In the genomic region with DNA sequence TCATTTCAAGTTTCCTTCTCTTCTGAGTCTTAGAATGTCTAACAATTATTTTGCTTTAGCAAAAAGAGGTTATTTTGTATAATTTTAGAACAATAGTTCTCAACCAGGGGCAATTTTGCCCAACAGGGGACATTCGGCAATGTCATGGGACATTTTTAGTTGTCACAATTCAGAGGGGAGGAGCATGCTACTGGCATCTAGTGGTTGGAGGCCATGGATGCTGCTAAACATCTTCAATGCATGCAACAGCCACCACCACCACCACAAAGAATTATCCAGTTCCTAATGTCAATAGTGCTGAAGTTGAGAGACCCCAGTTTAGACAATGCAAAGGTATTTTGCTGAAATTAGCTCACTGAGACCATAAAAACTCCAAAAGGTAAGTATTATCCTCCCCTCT, we compare ENCODE assay signal across 26 cellular contexts.
DNase-seq lines count a peak whose midpoint lies in the region; ATAC-seq, FAIRE-seq and TF ChIP-seq lines count a peak whose summit lies in the region.
"Had no signal": no experiment of that assay in that cellular context is flagged by ENCODE, and none has a peak within 500 bp of the region (broad histone marks: within the 10 kb centered on the region; RNA-seq: fewer than 3 reads in every experiment).

No MANE protein-coding gene starts in this region.

- intact Hi-C loops in HepG2 (cut with micrococcal nuclease; ENCODE audit: unreplicated experiment) (no loop called here), right lobe of liver (cut with DNase I) (no loop called here), right cardiac atrium (cut with DNase I) (no loop called here)

- H3K4me1 ChIP-seq in HepG2 (ENCODE audit: insufficient read depth, low read length) (no peaks in the 10 kb centered on the region), right lobe of liver (no peaks in the 10 kb centered on the region), right cardiac atrium (ENCODE audit: control insufficient read depth, insufficient read depth, low read length) (no peaks in the 10 kb centered on the region)

- H3K79me2 ChIP-seq in HepG2 (ENCODE audit: insufficient read depth, low read length): no peaks in the 10 kb centered on the region

- H3K27ac ChIP-seq in HepG2 (ENCODE audit: extremely low read length, insufficient read depth, low read length) (no peak overlapping the region), right lobe of liver (no peak overlapping the region), right cardiac atrium (ENCODE audit: low read length) (no peak overlapping the region)
- H3K27ac ChIP-seq: cardiac muscle cell, neutrophil, thoracic aorta had no signal

- no peaks in the 10 kb centered on the region for H3K36me3 ChIP-seq in HepG2 (replicated peaks in 1 of 2; ENCODE audit: control insufficient read depth in 1 of 2, insufficient read depth in 2 of 2, low read length in 2 of 2)
- no peaks in the 10 kb centered on the region for H3K36me3 ChIP-seq in right lobe of liver
- H3K36me3 ChIP-seq: cardiac muscle cell, neutrophil, thoracic aorta had no signal

- TF ChIP-seq POLR2A in HepG2 (IDR thresholded peaks at IDR 0.05; ENCODE audit: insufficient read depth in 1 of 2, low read depth in 2 of 2, low read length in 2 of 2) (no peak), right lobe of liver (IDR thresholded peaks at IDR 0.05) (no peak)

- no peak for TF ChIP-seq RAD21 in HepG2 (CRISPR knock-in tag; IDR thresholded peaks at IDR 0.05)

- CTCF ChIA-PET in HepG2 (lab: Yijun Ruan, JAX; ENCODE audit: low intra/inter-chr PET ratio, low total read pairs): no interaction called here

- 0% methylated on average over 1 of the region's 1 CpG for WGBS in HepG2 (ENCODE audit: low lambda C conversion rate)
- 57% methylated on average over 1 of the region's 1 CpG for WGBS in right lobe of liver (ENCODE audit: insufficient coverage, low coverage, low lambda C conversion rate, missing lambda C conversion rate)
- WGBS in right cardiac atrium: 84% methylated on average over 1 of the region's 1 CpG

- TF ChIP-seq EP300 in HepG2 (IDR thresholded peaks at IDR 0.05; ENCODE audit: low read depth in 2 of 2, low read length in 2 of 2): no peak
- no peak for TF ChIP-seq EP300 in HepG2 (CRISPR knock-in tag; IDR thresholded peaks at IDR 0.05; ENCODE audit: borderline replicate concordance)

- no peak for FAIRE-seq in HepG2 (lab: Jason Lieb, UNC)
- FAIRE-seq: endothelial cell of umbilical vein, RCC 7860, small intestine had no signal

- in situ Hi-C loops in HepG2 (cut with HindIII; ENCODE audit: extremely low pct_ligation_motif_present, low pct_unique_long_range_greater_than_20kb): no loop called here

- POLR2A ChIA-PET in HepG2 (lab: Yijun Ruan, JAX): no interaction called here

- TF ChIP-seq CTCF in HepG2 (CRISPR knock-in tag; IDR thresholded peaks at IDR 0.05) (no peak), right lobe of liver (IDR thresholded peaks at IDR 0.05) (no peak)

- H3K27me3 ChIP-seq in HepG2 (ENCODE audit: control insufficient read depth in 1 of 2, insufficient read depth in 2 of 2, low read length in 2 of 2) (no peaks in the 10 kb centered on the region), right lobe of liver (peaks cover 0 to 4% of the 10 kb centered on the region in 2 donors), right cardiac atrium (ENCODE audit: control insufficient read depth, insufficient read depth) (no peaks in the 10 kb centered on the region)
- H3K27me3 ChIP-seq: cardiac muscle cell, neutrophil had no signal

- no peak overlapping the region for H3K9ac ChIP-seq in HepG2 (ENCODE audit: insufficient read depth, low read depth, low read length)

- DNase-seq in HepG2 (ENCODE audit: low spot score) (no peak), right lobe of liver (no peak), HT-29 (ENCODE audit: low spot score) (peak; percentile 3), OCI-M1 (lab: John Stamatoyannopoulos, UW) (peak; percentile 64), SHP77 (lab: John Stamatoyannopoulos, UW) (no peak), right cardiac atrium (no peak), HK-2 (ENCODE audit: unreplicated experiment) (no peak)
- DNase-seq in stimulated activated naive B cell treated with anti-CD40 and anti-IgM and Interleukin-4, amounts not matched to agents 10 μg/mL and 1 μg/mL and 100 μg/mL, for 72 hours: no peak
- DNase-seq: activated CD4-positive, CD25-positive, alpha-beta regulatory T cell; activated CD8-positive, alpha-beta memory T cell treated with anti-CD3 and anti-CD28 coated beads for 24 hours; activated naive CD4-positive, alpha-beta T cell treated with anti-CD3 and anti-CD28 coated beads, Interleukin-2, amount 50 U/mL, for 16 hours; activated T-cell treated with anti-CD3 and anti-CD28 coated beads, Interleukin-2, amount 50 U/mL, for 24 hours; GDM1; kidney glomerular epithelial cell; NCI-H187; NCI-H748 treated with DMSO at 0.1 percent for 48 hours; small intestine; stimulated activated CD4-positive, alpha-beta T cell treated with anti-CD3 and anti-CD28 coated beads, Interleukin-2, amount 100 ng/mL, for 24 hours; stimulated activated naive CD4-positive, alpha-beta T cell had no signal

- no peak overlapping the region for H3K4me2 ChIP-seq in HepG2 (ENCODE audit: low read depth, low read length)
- H3K4me2 ChIP-seq: GM23338 had no signal

- H3K27me3 Mint-ChIP-seq in stimulated activated naive B cell treated with anti-CD40 and anti-IgM and Interleukin-4, amounts not matched to agents 10 μg/mL and 1 μg/mL and 100 μg/mL, for 72 hours: peaks cover 0 to 9% of the 10 kb centered on the region in 2 donors

- no peaks in the 10 kb centered on the region for H3K9me3 Mint-ChIP-seq in stimulated activated naive B cell treated with anti-CD40 and anti-IgM and Interleukin-4, amounts not matched to agents 10 μg/mL and 1 μg/mL and 100 μg/mL, for 72 hours
- H3K9me3 Mint-ChIP-seq: activated T-cell treated with anti-CD3 and anti-CD28 coated beads, Interleukin-2, amount 50 U/mL, for 24 hours; GM23338 had no signal

- no peak for ATAC-seq in HepG2
- no peak for ATAC-seq in right lobe of liver
- peak; percentile 33 to 34 for ATAC-seq in stimulated activated naive B cell treated with anti-CD40 and anti-IgM and Interleukin-4, amounts not matched to agents 10 μg/mL and 1 μg/mL and 100 μg/mL, for 72 hours (replicated peaks)
- no peak for ATAC-seq in right cardiac atrium
- ATAC-seq: GM23338 had no signal

- H3K36me3 Mint-ChIP-seq in stimulated activated naive B cell treated with anti-CD40 and anti-IgM and Interleukin-4, amounts not matched to agents 10 μg/mL and 1 μg/mL and 100 μg/mL, for 72 hours: no peaks in the 10 kb centered on the region
- H3K36me3 Mint-ChIP-seq: CD14-positive monocyte had no signal

- no peak overlapping the region for H3K27ac Mint-ChIP-seq in stimulated activated naive B cell treated with anti-CD40 and anti-IgM and Interleukin-4, amounts not matched to agents 10 μg/mL and 1 μg/mL and 100 μg/mL, for 72 hours
- H3K27ac Mint-ChIP-seq: activated T-cell treated with anti-CD3 and anti-CD28 coated beads, Interleukin-2, amount 50 U/mL, for 24 hours; CD14-positive monocyte; GM23338 had no signal

- H4K20me1 ChIP-seq in HepG2 (ENCODE audit: insufficient read depth, low read length): no peaks in the 10 kb centered on the region

- H2AFZ ChIP-seq in HepG2 (ENCODE audit: low read length): no peak overlapping the region
- H2AFZ ChIP-seq: GM23338 had no signal

- H3K4me3 ChIP-seq in HepG2 (replicated peaks in 1 of 3; ENCODE audit: insufficient read depth in 1 of 3, low read depth in 2 of 3, low read length in 3 of 3) (no peak overlapping the region), right lobe of liver (no peak overlapping the region), right cardiac atrium (ENCODE audit: low read length) (no peak overlapping the region)
- H3K4me3 ChIP-seq: cardiac muscle cell, GM23338, thoracic aorta had no signal

- H3K4me1 Mint-ChIP-seq in stimulated activated naive B cell treated with anti-CD40 and anti-IgM and Interleukin-4, amounts not matched to agents 10 μg/mL and 1 μg/mL and 100 μg/mL, for 72 hours: peaks cover 0 to 6% of the 10 kb centered on the region in 2 donors
- H3K4me1 Mint-ChIP-seq: GM23338 had no signal

- H3K4me3 Mint-ChIP-seq in stimulated activated naive B cell treated with anti-CD40 and anti-IgM and Interleukin-4, amounts not matched to agents 10 μg/mL and 1 μg/mL and 100 μg/mL, for 72 hours: no peak overlapping the region
- H3K4me3 Mint-ChIP-seq: activated T-cell treated with anti-CD3 and anti-CD28 coated beads, Interleukin-2, amount 50 U/mL, for 24 hours; CD14-positive monocyte; GM23338 had no signal

- BruUV-seq in HepG2 (replicated peaks; lab: Mats Ljungman, UMichigan): no TSS peak

- no peaks in the 10 kb centered on the region for H3K9me3 ChIP-seq in HepG2 (ENCODE audit: low read length)
- H3K9me3 ChIP-seq in right lobe of liver: no peaks in the 10 kb centered on the region
- H3K9me3 ChIP-seq in right cardiac atrium (ENCODE audit: control insufficient read depth, low read length): no peaks in the 10 kb centered on the region
- H3K9me3 ChIP-seq: neutrophil, thoracic aorta had no signal

TF ChIP-seq in HepG2, 621 proteins besides CTCF, POLR2A, EP300 and RAD21:
- TF ChIP-seq ZNF672 (CRISPR knock-in tag; IDR thresholded peaks at IDR 0.05): no peak
- TF ChIP-seq CENPT (CRISPR knock-in tag; IDR thresholded peaks at IDR 0.05; ENCODE audit: low read depth): no peak
- TF ChIP-seq ZNF792 (CRISPR knock-in tag; IDR thresholded peaks at IDR 0.05): no peak
- TF ChIP-seq, protein P1, sequence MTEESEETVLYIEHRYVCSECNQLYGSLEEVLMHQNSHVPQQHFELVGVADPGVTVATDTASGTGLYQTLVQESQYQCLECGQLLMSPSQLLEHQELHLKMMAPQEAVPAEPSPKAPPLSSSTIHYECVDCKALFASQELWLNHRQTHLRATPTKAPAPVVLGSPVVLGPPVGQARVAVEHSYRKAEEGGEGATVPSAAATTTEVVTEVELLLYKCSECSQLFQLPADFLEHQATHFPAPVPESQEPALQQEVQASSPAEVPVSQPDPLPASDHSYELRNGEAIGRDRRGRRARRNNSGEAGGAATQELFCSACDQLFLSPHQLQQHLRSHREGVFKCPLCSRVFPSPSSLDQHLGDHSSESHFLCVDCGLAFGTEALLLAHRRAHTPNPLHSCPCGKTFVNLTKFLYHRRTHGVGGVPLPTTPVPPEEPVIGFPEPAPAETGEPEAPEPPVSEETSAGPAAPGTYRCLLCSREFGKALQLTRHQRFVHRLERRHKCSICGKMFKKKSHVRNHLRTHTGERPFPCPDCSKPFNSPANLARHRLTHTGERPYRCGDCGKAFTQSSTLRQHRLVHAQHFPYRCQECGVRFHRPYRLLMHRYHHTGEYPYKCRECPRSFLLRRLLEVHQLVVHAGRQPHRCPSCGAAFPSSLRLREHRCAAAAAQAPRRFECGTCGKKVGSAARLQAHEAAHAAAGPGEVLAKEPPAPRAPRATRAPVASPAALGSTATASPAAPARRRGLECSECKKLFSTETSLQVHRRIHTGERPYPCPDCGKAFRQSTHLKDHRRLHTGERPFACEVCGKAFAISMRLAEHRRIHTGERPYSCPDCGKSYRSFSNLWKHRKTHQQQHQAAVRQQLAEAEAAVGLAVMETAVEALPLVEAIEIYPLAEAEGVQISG (CRISPR knock-in tag; IDR thresholded peaks at IDR 0.05): peak; percentile 92
- TF ChIP-seq ZNF317 (CRISPR knock-in tag; IDR thresholded peaks at IDR 0.05): no peak
- TF ChIP-seq CBFB (CRISPR knock-in tag; IDR thresholded peaks at IDR 0.05): no peak

Comparison
In these comparisons a context has a peak if more than half of its experiments do, and no peak if none do; other contexts are left out.
1. ATAC-seq: peak in stimulated activated naive B cell treated with anti-CD40 and anti-IgM and Interleukin-4, amounts not matched to agents 10 μg/mL and 1 μg/mL and 100 μg/mL, for 72 hours (2 of 2); none in HepG2 (single experiment), right lobe of liver (0 of 4) and right cardiac atrium (0 of 2).
2. DNase-seq: peak in HT-29 (single experiment) and OCI-M1 (single experiment); none in HepG2 (single experiment), right lobe of liver (0 of 3), stimulated activated naive B cell treated with anti-CD40 and anti-IgM and Interleukin-4, amounts not matched to agents 10 μg/mL and 1 μg/mL and 100 μg/mL, for 72 hours (single experiment), SHP77 (0 of 2), right cardiac atrium (0 of 3) and HK-2 (single experiment).